ENCODE assay signal across 8 cellular contexts in genomic region chr17:59852847-59853167, GRCh38. TPM values are rescaled to one million over a fixed set of nuclear protein-coding genes. Genes with fewer than 3 reads are reported as not detected.
DNase-seq lines count a peak whose midpoint lies in the region; ATAC-seq and TF ChIP-seq lines count a peak whose summit lies in the region.
"Not testable (repeated sequence)": the region's sequence is repeated elsewhere in the genome, so short reads cannot be mapped to it uniquely, and the experiment has no call there.

No MANE protein-coding gene starts in this region.

- H3K23me2 ChIP-seq in H9 (ENCODE audit: insufficient read length, low read depth, low read length, poor library complexity, severe bottlenecking), result not testable (repeated sequence)

- H3K23ac ChIP-seq in H9 (ENCODE audit: insufficient read length, low read depth, low read length), result not testable (repeated sequence)

- not testable (repeated sequence) for H2BK20ac ChIP-seq in H9 (ENCODE audit: low read depth, low read length, poor library complexity, severe bottlenecking)

- POLR2A ChIA-PET in MCF 10A (lab: Yijun Ruan, JAX), result interaction anchor here (1.0 to 2.4 kb wide), 5 partner anchors 11 to 70 kb away, joined by 4 to 15 read pairs (median 11); no protein-coding TSS in a partner anchor
- POLR2A ChIA-PET in naive thymus-derived CD4-positive, alpha-beta T cell (lab: Charles Lee), result interaction anchor here (0.8 to 1.5 kb wide), 3 partner anchors 12 to 30 kb away, joined by 3 to 4 read pairs (median 4); no protein-coding TSS in a partner anchor

- not testable (repeated sequence) for H3K9me3 ChIP-seq in H9 (ENCODE audit: control insufficient read depth, low read depth, low read length); SJSA1 (replicated peaks); left ventricle myocardium inferior (replicated peaks); naive thymus-derived CD4-positive, alpha-beta T cell (ENCODE audit: control insufficient read depth in 2 of 3, low read length in 3 of 3); uterus

- not testable (repeated sequence) for H3K36me3 ChIP-seq in SJSA1; left ventricle myocardium inferior; naive thymus-derived CD4-positive, alpha-beta T cell (ENCODE audit: control insufficient read depth in 2 of 3, insufficient read depth in 3 of 3, low read length in 3 of 3); uterus

- H3K4me1 Mint-ChIP-seq in H9 (peaks cover 28 to 34% of the 10 kb centered on the region in 2 experiments), MCF 10A (ENCODE audit: insufficient read depth, unreplicated experiment) (peaks cover 23% of the 10 kb centered on the region)
- H3K4me1 Mint-ChIP-seq in activated T-cell treated with anti-CD3 and anti-CD28 coated beads, Interleukin-2, amount 50 U/mL, for 72 hours (ENCODE audit: low read depth), result peaks cover 72% of the 10 kb centered on the region
- peaks cover 28 to 49% (median 33%) of the 10 kb centered on the region in 7 donors for H3K4me1 Mint-ChIP-seq in naive thymus-derived CD4-positive, alpha-beta T cell

- CTCF ChIA-PET in MCF 10A (lab: Yijun Ruan, JAX), result interaction anchor here (0.6 to 2.0 kb wide), 4 partner anchors 10 to 124 kb away, joined by 3 to 7 read pairs (median 5); no protein-coding TSS in a partner anchor
- CTCF ChIA-PET in naive thymus-derived CD4-positive, alpha-beta T cell (lab: Charles Lee), result interaction anchor here (1.8 kb wide), 1 partner anchor 99 kb away, joined by 6 read pairs; no protein-coding TSS in a partner anchor

- intact Hi-C loops in MCF 10A (cut with micrococcal nuclease), result loop anchor here (5.0 kb wide), 1 partner anchor 146 kb away; the partner anchor contains the start of genes PTRH2 and VMP1
- intact Hi-C loops in left ventricle myocardium inferior (cut with micrococcal nuclease); uterus (cut with DNase I; ENCODE audit: low total_unique reads): not testable (repeated sequence)
- intact Hi-C loops in naive thymus-derived CD4-positive, alpha-beta T cell (cut with micrococcal nuclease), result loop anchor here in 1 of 2 donors (1.0 to 2.0 kb wide), 2 partner anchors 16 to 67 kb away; no protein-coding TSS in a partner anchor

- not testable (repeated sequence) for H3K27me3 ChIP-seq in H9 (ENCODE audit: insufficient read depth, low read length); SJSA1 (replicated peaks); left ventricle myocardium inferior (ENCODE audit: low read depth); naive thymus-derived CD4-positive, alpha-beta T cell (ENCODE audit: control insufficient read depth in 2 of 2, insufficient read depth in 2 of 2, low read length in 2 of 2); uterus

- not testable (repeated sequence) for H3K4me3 Mint-ChIP-seq in H9
- peak overlapping the region in 1 of 2 donors; percentile 47 for H3K4me3 Mint-ChIP-seq in activated T-cell treated with anti-CD3 and anti-CD28 coated beads, Interleukin-2, amount 50 U/mL, for 72 hours
- H3K4me3 Mint-ChIP-seq in MCF 10A (ENCODE audit: unreplicated experiment), result peak overlapping the region; percentile 47
- peak overlapping the region in 5 of 10 donors; percentile 18 to 41 (median 29) for H3K4me3 Mint-ChIP-seq in naive thymus-derived CD4-positive, alpha-beta T cell

- H3K9me3 Mint-ChIP-seq in H9; activated T-cell treated with anti-CD3 and anti-CD28 coated beads, Interleukin-2, amount 50 U/mL, for 72 hours; MCF 10A (ENCODE audit: unreplicated experiment); naive thymus-derived CD4-positive, alpha-beta T cell: not testable (repeated sequence)

- H3T11ph ChIP-seq in H9 (ENCODE audit: low read length), result not testable (repeated sequence)

- BruUV-seq in MCF 10A (replicated peaks; lab: Mats Ljungman, UMichigan), result TSS peak; percentile 74

- not testable (repeated sequence) for H3K56ac ChIP-seq in H9 (ENCODE audit: insufficient read length, low read depth, low read length)

- peak overlapping the region; percentile 19 for H3K18ac ChIP-seq in H9 (ENCODE audit: insufficient read length, low read depth, low read length)

- H3K79me1 ChIP-seq in H9 (ENCODE audit: insufficient read depth, low read depth, low read length, poor library complexity, severe bottlenecking), result not testable (repeated sequence)

- peak overlapping the region in 2 of 3 experiments; percentile 68 to 86; a peak in 4 of 7 replicates for H3K27ac Mint-ChIP-seq in H9
- peak overlapping the region; percentile 58 for H3K27ac Mint-ChIP-seq in activated T-cell treated with anti-CD3 and anti-CD28 coated beads, Interleukin-2, amount 50 U/mL, for 72 hours
- H3K27ac Mint-ChIP-seq in MCF 10A (ENCODE audit: low read depth, unreplicated experiment), result peak overlapping the region; percentile 96
- peak overlapping the region in 7 of 9 donors; percentile 38 to 93 (median 76) for H3K27ac Mint-ChIP-seq in naive thymus-derived CD4-positive, alpha-beta T cell

- H3K4me3 ChIP-seq in SJSA1; left ventricle myocardium inferior; naive thymus-derived CD4-positive, alpha-beta T cell (ENCODE audit: low read length); skin epidermis; uterus: not testable (repeated sequence)

- not testable (repeated sequence) for H3K79me2 ChIP-seq in H9 (ENCODE audit: insufficient read depth, low read length)

- H4K5ac ChIP-seq in H9 (ENCODE audit: insufficient read length, low read depth, low read length), result peak overlapping the region; percentile 39

- H2AFZ ChIP-seq in H9 (ENCODE audit: low read length), result peak overlapping the region; percentile 97

- H2BK5ac ChIP-seq in H9 (ENCODE audit: insufficient read length, low read length), result not testable (repeated sequence)

- not testable (repeated sequence) for H3K36me3 Mint-ChIP-seq in H9 (ENCODE audit: insufficient read depth in 1 of 3, low read depth in 3 of 3); activated T-cell treated with anti-CD3 and anti-CD28 coated beads, Interleukin-2, amount 50 U/mL, for 72 hours (ENCODE audit: insufficient read depth in 2 of 2); naive thymus-derived CD4-positive, alpha-beta T cell
- H3K36me3 Mint-ChIP-seq in MCF 10A (ENCODE audit: insufficient read depth, unreplicated experiment), result peaks cover 24% of the 10 kb centered on the region

- not testable (repeated sequence) for H3K4me2 ChIP-seq in H9 (ENCODE audit: insufficient read depth, insufficient read length, low read length)

- not testable (repeated sequence) for H4K8ac ChIP-seq in H9 (replicated peaks; ENCODE audit: insufficient read length, low read depth, low read length)

- H3K27me3 Mint-ChIP-seq in H9 (ENCODE audit: low read depth); activated T-cell treated with anti-CD3 and anti-CD28 coated beads, Interleukin-2, amount 50 U/mL, for 72 hours (ENCODE audit: low read depth); MCF 10A (ENCODE audit: insufficient read depth, unreplicated experiment); naive thymus-derived CD4-positive, alpha-beta T cell: not testable (repeated sequence)

- H3K4ac ChIP-seq in H9 (ENCODE audit: low read depth, low read length), result not testable (repeated sequence)

- H3K27ac ChIP-seq in H9 (ENCODE audit: insufficient read length, low read depth, low read length) (peak overlapping the region; percentile 22), SJSA1 (peak overlapping the region; percentile 98), left ventricle myocardium inferior (replicated peaks) (peak overlapping the region; percentile 59), skin epidermis (peak overlapping the region in 20 of 21 experiments; percentile 49 to 99 (median 74)), uterus (peak overlapping the region; percentile 83 to 84)
- H3K27ac ChIP-seq in naive thymus-derived CD4-positive, alpha-beta T cell (ENCODE audit: low read depth, low read length), result not testable (repeated sequence)

- H3K9ac ChIP-seq in H9 (ENCODE audit: extremely low read depth, insufficient read length, low read length), result not testable (repeated sequence)

- H4K20me1 ChIP-seq in H9 (ENCODE audit: control insufficient read depth, insufficient read depth, insufficient read length), result not testable (repeated sequence)

- H2AK5ac ChIP-seq in H9 (ENCODE audit: insufficient read length, low read length), result not testable (repeated sequence)

- TF ChIP-seq POLR2A in uterus (IDR thresholded peaks at IDR 0.05), result not testable (repeated sequence)

- not testable (repeated sequence) for ATAC-seq in activated T-cell treated with anti-CD3 and anti-CD28 coated beads, Interleukin-2, amount 50 U/mL, for 72 hours (replicated peaks in 1 of 2); naive thymus-derived CD4-positive, alpha-beta T cell

- H3K14ac ChIP-seq in H9 (ENCODE audit: insufficient read depth, low read length), result not testable (repeated sequence)

- no CpG with 5 or more reads among the region's 7 CpGs for WGBS in H9 (ENCODE audit: extremely low coverage, insufficient read length, low lambda C conversion rate)

- not testable (repeated sequence) for H2BK15ac ChIP-seq in H9 (ENCODE audit: low read depth, low read length)

- not testable (repeated sequence) for H2BK12ac ChIP-seq in H9 (ENCODE audit: insufficient read length, low read depth, low read length)

- not testable (repeated sequence) for DNase-seq in H9; SJSA1 (ENCODE audit: low read depth in 1 of 2, low spot score in 2 of 2); activated T-cell treated with anti-CD3 and anti-CD28 coated beads, Interleukin-2, amount 50 U/mL, for 72 hours; MCF 10A (ENCODE audit: unreplicated experiment); left ventricle myocardium inferior; naive thymus-derived CD4-positive, alpha-beta T cell; uterus

- not testable (repeated sequence) for TF ChIP-seq CTCF in H9 (conservative IDR thresholded peaks at IDR 0.05); MCF 10A (IDR thresholded peaks at IDR 0.05; ENCODE audit: unreplicated experiment); left ventricle myocardium inferior (IDR thresholded peaks at IDR 0.05; ENCODE audit: borderline replicate concordance); uterus (IDR thresholded peaks at IDR 0.05)

- not testable (repeated sequence) for H3K4me1 ChIP-seq in H9 (ENCODE audit: insufficient read depth, low read length); uterus
- peaks cover 65% of the 10 kb centered on the region for H3K4me1 ChIP-seq in SJSA1 (replicated peaks)
- peaks cover 17% of the 10 kb centered on the region for H3K4me1 ChIP-seq in left ventricle myocardium inferior
- H3K4me1 ChIP-seq in naive thymus-derived CD4-positive, alpha-beta T cell (ENCODE audit: control insufficient read depth in 2 of 2, insufficient read depth in 2 of 2, low read length in 2 of 2), result peaks cover 5 to 24% of the 10 kb centered on the region in 2 donors

- not testable (repeated sequence) for H2BK120ac ChIP-seq in H9 (ENCODE audit: low read depth, low read length, poor library complexity, severe bottlenecking)

- H4K91ac ChIP-seq in H9 (ENCODE audit: insufficient read length, low read depth, low read length), result not testable (repeated sequence)

RNA-seq across cellular contexts. Expression of gene TUBD1, which starts 39.9 kb away (rescaled TPM):
- total RNA-seq in H9 (2021), result 26.4 and 27.1 TPM in 2 replicates
- 7.4 and 12.7 TPM in 2 replicates for total RNA-seq in SJSA1 (2014; rRNA removed; shearing (Covaris generic))
- total RNA-seq in activated T-cell treated with anti-CD3 and anti-CD28 coated beads, Interleukin-2, amount 50 U/mL, for 72 hours, result 10 to 100 TPM; 13.8 to 14.3 TPM
- 4.4 and 5.2 TPM in 2 replicates for total RNA-seq in MCF 10A (2022)
- total RNA-seq in left ventricle myocardium inferior, result 7.8 TPM
- 10 to 100 TPM in 4 of 5 experiments, 1 to 10 TPM in 1; 8.2 to 42.1 (median 14.3) TPM for total RNA-seq in naive thymus-derived CD4-positive, alpha-beta T cell
- polyA plus RNA-seq in naive thymus-derived CD4-positive, alpha-beta T cell, result 10 to 100 TPM; 25.5 to 31.9 TPM
- total RNA-seq in uterus, result 10 to 100 TPM in 3 of 4 donors, 1 to 10 TPM in 1; 7.7 to 62.9 (median 18.7) TPM

RNA-seq across cellular contexts. Expression of gene RPS6KB1, which starts 40.1 kb away (rescaled TPM):
- total RNA-seq in H9 (2021) (28.7 and 36.1 TPM in 2 replicates), MCF 10A (2022) (37.4 and 48.4 TPM in 2 replicates), left ventricle myocardium inferior (20.3 TPM), uterus (10 to 100 TPM; 19.2 to 86.2 (median 55.8) TPM)
- total RNA-seq in SJSA1 (2014; rRNA removed; shearing (Covaris generic)), result 26.9 and 32.3 TPM in 2 replicates
- 10 to 100 TPM; 65.8 to 68.8 TPM for total RNA-seq in activated T-cell treated with anti-CD3 and anti-CD28 coated beads, Interleukin-2, amount 50 U/mL, for 72 hours
- 100 to 1,000 TPM in 1 of 5 experiments, 10 to 100 TPM in 4; 62.0 to 107 (median 71.5) TPM for total RNA-seq in naive thymus-derived CD4-positive, alpha-beta T cell
- polyA plus RNA-seq in naive thymus-derived CD4-positive, alpha-beta T cell, result 10 to 100 TPM; 27.3 to 34.3 TPM
